Comparison of ENCODE assay signal across 8 cellular contexts in the genomic region with DNA sequence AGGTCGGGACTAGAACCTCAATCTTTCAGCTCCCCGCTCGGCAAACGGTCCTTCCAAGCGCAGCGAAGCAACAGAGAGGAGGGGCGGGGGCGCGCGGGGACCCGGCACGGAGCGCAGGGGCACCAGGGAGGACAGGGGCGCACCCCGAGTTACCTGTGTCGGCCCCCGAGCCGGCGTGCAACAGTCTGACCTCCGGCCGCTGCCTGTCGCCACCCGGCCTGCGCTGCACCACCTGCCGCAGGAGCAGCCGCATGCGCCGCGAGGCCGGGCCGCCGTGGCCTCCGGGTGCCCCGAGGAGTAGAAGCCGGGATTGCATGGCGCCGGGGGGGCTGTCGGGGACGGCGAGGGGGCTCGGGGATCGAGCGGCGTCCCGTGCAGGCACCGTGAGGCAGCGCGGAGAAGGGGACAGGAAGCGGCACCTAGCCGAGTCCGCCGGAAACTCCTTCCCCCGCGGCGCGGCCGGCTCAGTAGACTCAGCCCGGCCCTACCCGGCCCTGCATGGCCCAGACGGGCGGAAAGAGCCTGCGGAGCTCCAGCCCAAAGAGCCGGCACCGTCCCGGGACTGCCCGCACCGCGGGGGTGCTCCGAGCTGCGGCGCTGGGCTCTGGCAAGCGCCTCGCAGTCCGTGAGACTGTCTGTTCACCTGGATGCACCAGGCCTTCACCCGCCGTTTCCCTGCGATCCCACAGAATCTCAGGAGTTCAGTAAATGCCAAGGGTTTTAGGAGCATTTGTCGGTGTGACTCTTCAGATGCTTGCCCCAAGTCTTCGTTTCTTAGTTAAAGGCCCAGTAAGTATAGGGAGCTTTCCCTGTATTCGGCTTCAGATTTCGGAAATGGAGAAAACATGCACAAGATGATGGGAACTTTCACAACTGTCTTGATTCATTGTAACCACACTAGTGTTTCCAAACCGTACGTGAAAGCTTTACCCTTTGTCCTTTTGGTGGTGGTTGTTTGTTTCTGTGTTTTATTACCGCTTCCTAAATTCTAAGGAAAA. TPM values are rescaled to one million over a fixed set of nuclear protein-coding genes. Genes with fewer than 3 reads are reported as not detected.
DNase-seq lines count a peak whose midpoint lies in the region; ATAC-seq and TF ChIP-seq lines count a peak whose summit lies in the region.

Gene VWA8 (minus strand): TSS at position 410 of the 998 bp plus-strand sequence. CDS start 94 bp downstream, at position 316.

- H4K5ac ChIP-seq in mesendoderm (ENCODE audit: low read length), result peak within 1 kb of the TSS; percentile 44

- peaks cover 12% of the 10 kb centered on the region for H3K27me3 Mint-ChIP-seq in endodermal cell (ENCODE audit: insufficient read depth)

- peak within 1 kb of the TSS; percentile 58 for H3K9ac ChIP-seq in endodermal cell (ENCODE audit: extremely low read depth, low read length, poor library complexity, severe bottlenecking)
- peak within 1 kb of the TSS; percentile 84 for H3K9ac ChIP-seq in mesendoderm (ENCODE audit: low read length)

- no peak within 1 kb of the TSS for H2BK15ac ChIP-seq in mesendoderm (replicated peaks; ENCODE audit: low read depth)

- peak within 1 kb of the TSS; percentile 91 for H3K4me3 ChIP-seq in endodermal cell (ENCODE audit: low read length)
- peak within 1 kb of the TSS; percentile 80 for H3K4me3 ChIP-seq in mesendoderm (ENCODE audit: low read length)

- peak within 1 kb of the TSS; percentile 96 for H3K27ac Mint-ChIP-seq in endodermal cell

- peak within 1 kb of the TSS; percentile 94 for H3K4me2 ChIP-seq in mesendoderm (ENCODE audit: low read length)

- no peaks in the 10 kb centered on the region for H3K36me3 Mint-ChIP-seq in endodermal cell (ENCODE audit: low read depth)

- H3K4me1 ChIP-seq in endodermal cell (ENCODE audit: control insufficient read depth, insufficient read depth, low read length) (peaks cover 8% of the 10 kb centered on the region), mesendoderm (ENCODE audit: control insufficient read depth, low read depth, low read length) (no peaks in the 10 kb centered on the region)

- H3K27me3 ChIP-seq in endodermal cell (ENCODE audit: control insufficient read depth, insufficient read depth, low read length, poor library complexity, severe bottlenecking), result peaks cover 6% of the 10 kb centered on the region
- H3K27me3 ChIP-seq in mesendoderm (ENCODE audit: insufficient read depth, low read length, poor library complexity), result no peaks in the 10 kb centered on the region

- whole genome bisulfite sequencing in endodermal cell (ENCODE audit: insufficient coverage in 1 of 2, insufficient read length in 1 of 2), 2 experiments, result 5 to 7% methylated on average over 34 to 84 of the region's 84 CpGs
- no CpG with 5 or more reads among the region's 84 CpGs for WGBS in mesendoderm (ENCODE audit: extremely low coverage, insufficient coverage, low lambda C conversion rate)

- no peak within 1 kb of the TSS for H2AK5ac ChIP-seq in mesendoderm (ENCODE audit: low read length)

- no peak within 1 kb of the TSS for H2BK120ac ChIP-seq in mesendoderm (ENCODE audit: low read depth, low read length)

- peaks cover 9% of the 10 kb centered on the region for H3K79me2 ChIP-seq in mesendoderm (ENCODE audit: control insufficient read depth, insufficient read depth, low read length)

- H3K4me1 Mint-ChIP-seq in endodermal cell, result peaks cover 37% of the 10 kb centered on the region

- H3K9me3 Mint-ChIP-seq in endodermal cell, result no peaks in the 10 kb centered on the region

- ATAC-seq in GM19324 (IDR thresholded peaks at IDR 0.05; ENCODE audit: low FRiP score, unreplicated experiment), result peak; percentile 94
- peak; percentile 88 for ATAC-seq in HG03460 (IDR thresholded peaks at IDR 0.05; ENCODE audit: unreplicated experiment)

- TF ChIP-seq CTCF in C4-2B (conservative IDR thresholded peaks at IDR 0.05), result no peak
- no peak for TF ChIP-seq CTCF in endodermal cell (conservative IDR thresholded peaks at IDR 0.05)

- H3K79me1 ChIP-seq in mesendoderm (ENCODE audit: low read length), result peaks cover 2% of the 10 kb centered on the region

- H3K9me3 ChIP-seq in endodermal cell (ENCODE audit: control insufficient read depth, low read length), result no peaks in the 10 kb centered on the region

- H3K23ac ChIP-seq in mesendoderm (ENCODE audit: low read length), result peak within 1 kb of the TSS; percentile 94

- no peak within 1 kb of the TSS for H4K8ac ChIP-seq in mesendoderm (ENCODE audit: low read depth, low read length)

- peak within 1 kb of the TSS; percentile 37 for H2BK5ac ChIP-seq in mesendoderm (ENCODE audit: low read length)

- H3K27ac ChIP-seq in C4-2B (peak within 1 kb of the TSS; percentile 94), endodermal cell (ENCODE audit: low read depth, low read length) (no peak within 1 kb of the TSS), mesendoderm (ENCODE audit: low read depth, low read length) (peak within 1 kb of the TSS; percentile 48)

- H3K18ac ChIP-seq in mesendoderm (ENCODE audit: low read length), result peak within 1 kb of the TSS; percentile 96

- peak within 1 kb of the TSS; percentile 97 for H3K56ac ChIP-seq in mesendoderm (ENCODE audit: low read length)

- H3K36me3 ChIP-seq in endodermal cell (ENCODE audit: control insufficient read depth, insufficient read depth, low read length) (no peaks in the 10 kb centered on the region), mesendoderm (ENCODE audit: control insufficient read depth, insufficient read depth, low read length) (no peaks in the 10 kb centered on the region)

- peak within 1 kb of the TSS; percentile 85 for H3K4me3 Mint-ChIP-seq in endodermal cell

- peak within 1 kb of the TSS; percentile 88 for H3K4ac ChIP-seq in mesendoderm (ENCODE audit: low read depth, low read length)

- peak; percentile 69 for DNase-seq in NOMO-1 treated with DMSO at 0.1 percent for 48 hours (lab: John Stamatoyannopoulos, UW; ENCODE audit: unreplicated experiment)
- peak; percentile 67 to 81 (median 70) for DNase-seq in activated CD8-positive, alpha-beta memory T cell treated with anti-CD3 and anti-CD28 coated beads for 48 hours (ENCODE audit: low read depth in 2 of 3, low spot score in 2 of 3)
- DNase-seq in endodermal cell, result peak; percentile 96
- DNase-seq in mesendoderm, result peak; percentile 93
- peak; percentile 61 for DNase-seq in stimulated activated CD8-positive, alpha-beta memory T cell treated with anti-CD3 and anti-CD28 coated beads, Interleukin-15, amount 100 ng/mL, for 1 hour (ENCODE audit: low read depth)

RNA-seq across cellular contexts. Expression of gene VWA8, which starts in this region (rescaled TPM):
- total RNA-seq in endodermal cell, result 10 to 100 TPM; 24.6 to 25.6 TPM
- polyA plus RNA-seq in endodermal cell (2013, experiment 1 of 2), result 10.4 TPM
- polyA plus RNA-seq in endodermal cell (2013, experiment 2 of 2), result 9.9 TPM
- polyA plus RNA-seq in mesendoderm (2013, experiment 1 of 2), result 8.9 TPM
- polyA plus RNA-seq in mesendoderm (2013, experiment 2 of 2), result 8.7 TPM
